ENCODE assay signal across 8 cellular contexts in the genomic region with DNA sequence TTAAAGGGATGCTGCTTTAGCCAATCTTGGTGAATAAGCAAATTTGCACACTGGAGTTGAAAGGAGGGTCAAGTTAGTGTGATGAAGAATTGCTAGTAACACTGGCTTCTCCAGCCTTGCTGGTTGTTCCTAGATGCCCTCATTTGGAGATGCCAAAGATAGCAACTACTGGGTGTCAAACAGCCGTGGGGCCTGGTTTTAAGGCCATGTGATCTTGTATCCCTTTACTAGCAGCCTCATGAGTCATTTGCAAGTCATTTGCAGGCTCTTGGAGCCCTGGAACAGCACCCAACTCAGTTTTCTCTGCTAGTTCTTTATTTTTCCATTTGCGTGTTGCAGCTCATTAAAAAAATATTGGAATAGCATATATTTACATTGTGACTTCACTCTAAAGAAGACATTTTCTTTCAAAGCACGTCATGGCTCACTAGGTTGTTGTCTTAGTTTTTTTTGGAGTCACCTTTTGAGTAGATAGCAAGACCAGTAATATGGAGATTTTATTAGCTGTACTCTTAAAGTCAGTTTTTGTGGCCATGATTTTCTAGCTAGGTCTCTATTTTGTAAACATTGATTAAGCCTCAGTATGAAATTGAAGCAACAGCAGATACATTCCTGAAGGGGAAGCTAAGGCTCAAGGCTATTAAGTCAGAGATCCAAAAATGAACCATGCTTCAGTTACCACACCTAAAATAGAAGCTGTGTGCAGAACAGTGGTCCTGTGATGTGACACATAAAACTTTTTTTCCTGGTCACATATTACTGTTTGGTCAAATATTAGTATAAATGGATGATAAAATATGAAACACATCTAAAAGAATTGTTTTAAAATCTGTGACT. TPM values are rescaled to one million over a fixed set of nuclear protein-coding genes. Genes with fewer than 3 reads are reported as not detected.
A peak's percentile ranks its signal among the peaks of the same experiment; 100 is the strongest.
DNase-seq lines count a peak whose midpoint lies in the region; ATAC-seq and TF ChIP-seq lines count a peak whose summit lies in the region.

No MANE protein-coding gene starts in this region.

- H3K27ac ChIP-seq in DOHH2 (ENCODE audit: low read depth, low read length): no peak overlapping the region

- no peaks in the 10 kb centered on the region for H3K27me3 Mint-ChIP-seq in progenitor cell of endocrine pancreas

- H3K9me3 Mint-ChIP-seq in progenitor cell of endocrine pancreas (ENCODE audit: low read depth): no peaks in the 10 kb centered on the region

- H3K79me2 ChIP-seq in DOHH2 (ENCODE audit: control insufficient read depth, low read length): no peaks in the 10 kb centered on the region

- no peaks in the 10 kb centered on the region; the same call in 1 of the 2 replicates for H4K20me1 ChIP-seq in DOHH2 (ENCODE audit: control insufficient read depth, insufficient read depth, low read depth, low read length)

- H3F3A ChIP-seq in DOHH2 (ENCODE audit: control insufficient read depth, insufficient read depth): peaks cover 4% of the 10 kb centered on the region; the same call in 1 of the 2 replicates

- no peak overlapping the region for H3K4me3 Mint-ChIP-seq in progenitor cell of endocrine pancreas (ENCODE audit: low read depth)

- H3K4me2 ChIP-seq in DOHH2 (ENCODE audit: low read length): 0 out of 2 replicates have a peak overlapping the region, but pooled peaks have one; percentile 2

- peaks cover 10% of the 10 kb centered on the region for H3K4me1 Mint-ChIP-seq in progenitor cell of endocrine pancreas (ENCODE audit: low read depth)

- H3K4me1 ChIP-seq in DOHH2 (ENCODE audit: control insufficient read depth, low read length): peaks cover 16% of the 10 kb centered on the region

- DNase-seq in RPMI7951 (ENCODE audit: low read depth) (peak; percentile 97), fibroblast of gingiva (ENCODE audit: low read depth) (peak; percentile 94), progenitor cell of endocrine pancreas (ENCODE audit: low spot score, unreplicated experiment) (no peak), NCI-H1092 treated with DMSO at 0.1 percent for 48 hours (lab: John Stamatoyannopoulos, UW) (no peak)
- DNase-seq in activated CD8-positive, alpha-beta memory T cell treated with anti-CD3 and anti-CD28 coated beads for 24 hours: no peak

- no peak overlapping the region for H3K4me3 ChIP-seq in DOHH2 (ENCODE audit: low read length)

- no peak for ATAC-seq in HG02852 (IDR thresholded peaks at IDR 0.05; ENCODE audit: unreplicated experiment)
- no peak for ATAC-seq in GM19324 (IDR thresholded peaks at IDR 0.05; ENCODE audit: low FRiP score, unreplicated experiment)

- H3K9me2 ChIP-seq in DOHH2 (replicated peaks; ENCODE audit: control insufficient read depth, low read length): no peaks in the 10 kb centered on the region

- peaks cover 11% of the 10 kb centered on the region for H3K36me3 Mint-ChIP-seq in progenitor cell of endocrine pancreas (ENCODE audit: insufficient read depth)

- no peaks in the 10 kb centered on the region; the same call in 1 of the 2 replicates for H3K36me3 ChIP-seq in DOHH2 (ENCODE audit: control insufficient read depth, low read length)

- TF ChIP-seq CTCF in DOHH2 (IDR thresholded peaks at IDR 0.05; ENCODE audit: low read depth, low read length, poor library complexity, severe bottlenecking): no peak
- TF ChIP-seq CTCF in progenitor cell of endocrine pancreas (IDR thresholded peaks at IDR 0.05; ENCODE audit: unreplicated experiment): no peak

- H3K27ac Mint-ChIP-seq in progenitor cell of endocrine pancreas: peak overlapping the region; percentile 14

- no peaks in the 10 kb centered on the region for H3K27me3 ChIP-seq in DOHH2 (ENCODE audit: control insufficient read depth, low read length)

- H3K9me3 ChIP-seq in DOHH2 (ENCODE audit: control insufficient read depth, insufficient read depth, low read length): no peaks in the 10 kb centered on the region

RNA-seq across cellular contexts. Expression of a gene that starts 1.3 kb away (rescaled TPM):
- total RNA-seq in RPMI7951 (2014; rRNA removed; shearing (Covaris generic)): 0.20 and 0.96 TPM in 2 replicates
- 3.6 and 4.6 TPM in 2 replicates for total RNA-seq in progenitor cell of endocrine pancreas

RNA-seq across cellular contexts. Expression of a gene that starts 31.8 kb away (rescaled TPM):
- total RNA-seq in RPMI7951 (2014; rRNA removed; shearing (Covaris generic)): 53.4 and 66.6 TPM in 2 replicates
- 76.6 and 82.4 TPM in 2 replicates for total RNA-seq in progenitor cell of endocrine pancreas

Comparison
In these comparisons a context has a peak if more than half of its experiments do, and no peak if none do; other contexts are left out.
1. DNase-seq: peak in RPMI7951 (single experiment) and fibroblast of gingiva (single experiment); none in progenitor cell of endocrine pancreas (single experiment), NCI-H1092 treated with DMSO at 0.1 percent for 48 hours (single experiment) and activated CD8-positive, alpha-beta memory T cell treated with anti-CD3 and anti-CD28 coated beads for 24 hours (single experiment).